8 cellular contexts compared by ENCODE assay signal in the genomic region with DNA sequence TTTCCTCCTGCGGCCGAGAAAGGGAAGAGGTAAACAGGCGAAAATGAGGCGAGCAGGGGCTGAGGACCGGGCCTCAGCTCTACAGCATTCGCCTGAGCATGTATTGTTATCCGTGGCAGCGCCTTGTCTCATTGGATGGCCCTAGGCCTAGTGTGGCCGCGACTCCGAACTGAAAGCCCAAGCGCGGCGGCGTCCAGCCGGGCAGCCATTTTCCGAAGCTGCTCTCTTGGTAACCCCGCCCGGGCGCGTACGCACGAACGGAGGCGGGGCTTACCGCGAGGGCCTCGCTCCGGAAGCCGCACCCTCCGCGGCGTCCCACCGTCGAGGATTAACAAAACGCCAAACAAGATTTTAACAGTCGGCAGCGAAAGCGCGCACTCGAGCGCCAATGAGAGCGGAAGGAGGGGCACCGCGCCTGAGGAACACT. TPM values are rescaled to one million over a fixed set of nuclear protein-coding genes. Genes with fewer than 3 reads are reported as not detected.
A peak's percentile ranks its signal among the peaks of the same experiment; 100 is the strongest.
DNase-seq lines count a peak whose midpoint lies in the region; ATAC-seq and TF ChIP-seq lines count a peak whose summit lies in the region.

No MANE protein-coding gene starts in this region.

- TF ChIP-seq CTCF in activated CD8-positive, alpha-beta T cell treated with anti-CD3 and anti-CD28 coated beads for 36 hours (IDR thresholded peaks at IDR 0.05): no peak

- H3K4me3 Mint-ChIP-seq in activated CD8-positive, alpha-beta T cell treated with anti-CD3 and anti-CD28 coated beads for 36 hours: peak overlapping the region; percentile 92
- peak overlapping the region; percentile 93 to 99 for H3K4me3 Mint-ChIP-seq in effector memory CD8-positive, alpha-beta T cell

- H3K9me3 ChIP-seq in muscle layer of colon (ENCODE audit: low read length): no peaks in the 10 kb centered on the region

- H3K27ac ChIP-seq in muscle layer of colon (ENCODE audit: low read depth, low read length): peak overlapping the region; percentile 96

- H3K4me3 ChIP-seq in muscle layer of colon (ENCODE audit: low read depth in 1 of 2, low read length in 2 of 2): peak overlapping the region; percentile 89 to 98

- H3K9ac ChIP-seq in muscle layer of colon (ENCODE audit: low read length): peak overlapping the region; percentile 93

- no peak for DNase-seq in activated CD8-positive, alpha-beta T cell treated with anti-CD3 and anti-CD28 coated beads for 36 hours
- DNase-seq in effector memory CD8-positive, alpha-beta T cell: peak in 2 of 3 experiments; percentile 95 to 96
- DNase-seq in stimulated activated naive CD8-positive, alpha-beta T cell treated with anti-CD3 and anti-CD28 coated beads, Interleukin-15, Interleukin-2, amounts not matched to agents 100 U/mL and 50 U/mL, for 24 hours: peak; percentile 94
- DNase-seq in NCI-H345 treated with DMSO at 0.1 percent for 48 hours (lab: John Stamatoyannopoulos, UW; ENCODE audit: unreplicated experiment): no peak

- no peaks in the 10 kb centered on the region for H3K27me3 Mint-ChIP-seq in activated CD8-positive, alpha-beta T cell treated with anti-CD3 and anti-CD28 coated beads for 36 hours
- no peaks in the 10 kb centered on the region for H3K27me3 Mint-ChIP-seq in effector memory CD8-positive, alpha-beta T cell

- peak overlapping the region; percentile 99 for H3K27ac Mint-ChIP-seq in activated CD8-positive, alpha-beta T cell treated with anti-CD3 and anti-CD28 coated beads for 36 hours
- peak overlapping the region; percentile 99 for H3K27ac Mint-ChIP-seq in effector memory CD8-positive, alpha-beta T cell

- POLR2A ChIA-PET in activated CD8-positive, alpha-beta T cell treated with anti-CD3 and anti-CD28 coated beads for 36 hours (lab: Charles Lee): interaction anchor here (0.6 to 3.3 kb wide), 12 partner anchors 9 to 1049 kb away, joined by 3 to 15 read pairs (median 4); partner anchors contain the start of gene DOCK7

- H3K27me3 ChIP-seq in muscle layer of colon (ENCODE audit: control insufficient read depth in 1 of 2, insufficient read depth in 2 of 2, low read length in 2 of 2): no peaks in the 10 kb centered on the region

- peaks cover 18% of the 10 kb centered on the region for H3K4me1 Mint-ChIP-seq in activated CD8-positive, alpha-beta T cell treated with anti-CD3 and anti-CD28 coated beads for 36 hours (ENCODE audit: low read depth)
- H3K4me1 Mint-ChIP-seq in effector memory CD8-positive, alpha-beta T cell (ENCODE audit: low read depth in 2 of 2): peaks cover 24 to 34% of the 10 kb centered on the region in 2 donors

- H3K36me3 Mint-ChIP-seq in activated CD8-positive, alpha-beta T cell treated with anti-CD3 and anti-CD28 coated beads for 36 hours (ENCODE audit: low read depth): peaks cover 31% of the 10 kb centered on the region
- peaks cover 20% of the 10 kb centered on the region for H3K36me3 Mint-ChIP-seq in effector memory CD8-positive, alpha-beta T cell (ENCODE audit: insufficient read depth)

- H3K9me3 Mint-ChIP-seq in activated CD8-positive, alpha-beta T cell treated with anti-CD3 and anti-CD28 coated beads for 36 hours: no peaks in the 10 kb centered on the region
- peaks cover 2 to 8% of the 10 kb centered on the region in 2 donors for H3K9me3 Mint-ChIP-seq in effector memory CD8-positive, alpha-beta T cell

- ATAC-seq in GM18519 (IDR thresholded peaks at IDR 0.05; ENCODE audit: low FRiP score, unreplicated experiment) (peak; percentile 70), HG03175 (IDR thresholded peaks at IDR 0.05; ENCODE audit: unreplicated experiment) (peak; percentile 64), HG02870 (IDR thresholded peaks at IDR 0.05; ENCODE audit: unreplicated experiment) (no peak)
- no peak for ATAC-seq in activated CD8-positive, alpha-beta T cell treated with anti-CD3 and anti-CD28 coated beads for 36 hours
- ATAC-seq in effector memory CD8-positive, alpha-beta T cell (replicated peaks): no peak
- ATAC-seq in stimulated activated naive CD8-positive, alpha-beta T cell treated with anti-CD3 and anti-CD28 coated beads, Interleukin-15, Interleukin-2, amounts not matched to agents 100 U/mL and 50 U/mL, for 24 hours: no peak

- H3K4me1 ChIP-seq in muscle layer of colon (ENCODE audit: insufficient read depth, low read length): peaks cover 29% of the 10 kb centered on the region

- no peaks in the 10 kb centered on the region for H3K36me3 ChIP-seq in muscle layer of colon (ENCODE audit: insufficient read depth, low read length)

- CTCF ChIA-PET in activated CD8-positive, alpha-beta T cell treated with anti-CD3 and anti-CD28 coated beads for 36 hours (lab: Charles Lee): interaction anchor here (1.5 to 2.0 kb wide), 2 partner anchors 13 to 261 kb away, joined by 4 to 6 read pairs; no protein-coding TSS in a partner anchor

- intact Hi-C loops in activated CD8-positive, alpha-beta T cell treated with anti-CD3 and anti-CD28 coated beads for 36 hours (cut with micrococcal nuclease): loop anchor here (2.0 kb wide), 1 partner anchor 349 kb away; the partner anchor contains the start of gene ATG4C

RNA-seq across cellular contexts. Expression of gene USP1, which starts 0.8 kb away (rescaled TPM):
- total RNA-seq in activated CD8-positive, alpha-beta T cell treated with anti-CD3 and anti-CD28 coated beads for 36 hours: 10 to 100 TPM; 67.3 to 68.1 TPM

Comparison
In these comparisons a context has a peak if more than half of its experiments do, and no peak if none do; other contexts are left out.
1. ATAC-seq: peak in GM18519 (single experiment) and HG03175 (single experiment); none in activated CD8-positive, alpha-beta T cell treated with anti-CD3 and anti-CD28 coated beads for 36 hours (single experiment), effector memory CD8-positive, alpha-beta T cell (single experiment), stimulated activated naive CD8-positive, alpha-beta T cell treated with anti-CD3 and anti-CD28 coated beads, Interleukin-15, Interleukin-2, amounts not matched to agents 100 U/mL and 50 U/mL, for 24 hours (single experiment) and HG02870 (single experiment).
2. DNase-seq: peak in effector memory CD8-positive, alpha-beta T cell (2 of 3) and stimulated activated naive CD8-positive, alpha-beta T cell treated with anti-CD3 and anti-CD28 coated beads, Interleukin-15, Interleukin-2, amounts not matched to agents 100 U/mL and 50 U/mL, for 24 hours (single experiment); none in activated CD8-positive, alpha-beta T cell treated with anti-CD3 and anti-CD28 coated beads for 36 hours (single experiment) and NCI-H345 treated with DMSO at 0.1 percent for 48 hours (single experiment).